In genomic region chr19:991174-991931, GRCh38 we compare ENCODE assay signal across 8 cellular contexts. TPM values are rescaled to one million over a fixed set of nuclear protein-coding genes. Genes with fewer than 3 reads are reported as not detected.
DNase-seq lines count a peak whose midpoint lies in the region; ATAC-seq and TF ChIP-seq lines count a peak whose summit lies in the region.

No MANE protein-coding gene starts in this region.

- peaks cover 43% of the 10 kb centered on the region for H3K36me3 Mint-ChIP-seq in activated B cell treated with CpG ODN at 0.5 μM for 24 hours (ENCODE audit: low read depth)
- H3K36me3 Mint-ChIP-seq in central memory CD8-positive, alpha-beta T cell (ENCODE audit: insufficient read depth), result peaks cover 13% of the 10 kb centered on the region

- intact Hi-C loops in activated B cell treated with CpG ODN at 0.5 μM for 24 hours (cut with micrococcal nuclease), result no loop called here

- H3K27me3 Mint-ChIP-seq in activated B cell treated with CpG ODN at 0.5 μM for 24 hours, result peaks cover 1% of the 10 kb centered on the region
- H3K27me3 Mint-ChIP-seq in central memory CD8-positive, alpha-beta T cell, result no peaks in the 10 kb centered on the region

- DNase-seq in GM20000 (ENCODE audit: low spot score) (peak; percentile 78), activated B cell treated with CpG ODN at 0.5 μM for 24 hours (no peak), GOT3 (lab: John Stamatoyannopoulos, UW) (no peak)
- no peak for DNase-seq in central memory CD8-positive, alpha-beta T cell (ENCODE audit: low spot score in 2 of 2)
- peak in 3 of 4 experiments; percentile 44 to 59 (median 58) for DNase-seq in stimulated activated CD4-positive, alpha-beta T cell treated with anti-CD3 and anti-CD28 coated beads, Interleukin-1b, Interleukin-23, amount 100 ng/mL, for 24 hours (ENCODE audit: low read depth in 4 of 4, low spot score in 1 of 4)

- peaks cover 4% of the 10 kb centered on the region for H3K4me1 Mint-ChIP-seq in activated B cell treated with CpG ODN at 0.5 μM for 24 hours
- H3K4me1 Mint-ChIP-seq in central memory CD8-positive, alpha-beta T cell, result peaks cover 12% of the 10 kb centered on the region

- no peak for TF ChIP-seq CTCF in GM20000 (IDR thresholded peaks at IDR 0.05; ENCODE audit: extremely low read depth, missing control alignments)
- no peak for TF ChIP-seq CTCF in activated B cell treated with CpG ODN at 0.5 μM for 24 hours (IDR thresholded peaks at IDR 0.05)

- H3K4me3 Mint-ChIP-seq in activated B cell treated with CpG ODN at 0.5 μM for 24 hours, result no peak overlapping the region
- H3K4me3 Mint-ChIP-seq in central memory CD8-positive, alpha-beta T cell, result no peak overlapping the region

- POLR2A ChIA-PET in activated B cell treated with CpG ODN at 0.5 μM for 24 hours (lab: Charles Lee), result interaction anchor here (0.6 kb wide), 1 partner anchor 86 kb away, joined by 4 read pairs; no protein-coding TSS in a partner anchor

- no peak overlapping the region for H3K27ac Mint-ChIP-seq in activated B cell treated with CpG ODN at 0.5 μM for 24 hours
- H3K27ac Mint-ChIP-seq in central memory CD8-positive, alpha-beta T cell (ENCODE audit: low read depth), result peak overlapping the region; percentile 10

- CTCF ChIA-PET in activated B cell treated with CpG ODN at 0.5 μM for 24 hours (lab: Charles Lee), result no interaction called here

- ATAC-seq in activated B cell treated with CpG ODN at 0.5 μM for 24 hours (ENCODE audit: low read depth), result peak; percentile 67
- peak; percentile 45 for ATAC-seq in central memory CD8-positive, alpha-beta T cell (replicated peaks; ENCODE audit: extremely low read depth, poor library complexity, severe bottlenecking)
- no peak for ATAC-seq in GM21515 (IDR thresholded peaks at IDR 0.05; ENCODE audit: unreplicated experiment)
- no peak for ATAC-seq in HG03432 (IDR thresholded peaks at IDR 0.05; ENCODE audit: unreplicated experiment)
- ATAC-seq in HG02852 (IDR thresholded peaks at IDR 0.05; ENCODE audit: unreplicated experiment), result no peak

- no peaks in the 10 kb centered on the region for H3K9me3 Mint-ChIP-seq in activated B cell treated with CpG ODN at 0.5 μM for 24 hours
- no peaks in the 10 kb centered on the region for H3K9me3 Mint-ChIP-seq in central memory CD8-positive, alpha-beta T cell

RNA-seq across cellular contexts. Expression of gene WDR18, which starts 7.2 kb away (rescaled TPM):
- total RNA-seq in activated B cell treated with CpG ODN at 0.5 μM for 24 hours, result 66.5 and 84.7 TPM in 2 replicates

RNA-seq across cellular contexts. Expression of gene GRIN3B, which starts 8.9 kb away (rescaled TPM):
- 0.11 TPM in 1 of 2 replicates, not detected in the other for total RNA-seq in activated B cell treated with CpG ODN at 0.5 μM for 24 hours

RNA-seq across cellular contexts. Expression of gene TMEM259, which starts 29.6 kb away (rescaled TPM):
- total RNA-seq in activated B cell treated with CpG ODN at 0.5 μM for 24 hours, result 223 and 257 TPM in 2 replicates

RNA-seq across cellular contexts. Expression of gene RNU6-2, which starts 30.0 kb away (rescaled TPM):
- total RNA-seq in activated B cell treated with CpG ODN at 0.5 μM for 24 hours, result not detected in 2 replicates

RNA-seq across cellular contexts. Expression of gene CNN2, which starts 35.1 kb away (rescaled TPM):
- total RNA-seq in activated B cell treated with CpG ODN at 0.5 μM for 24 hours, result 352 and 371 TPM in 2 replicates

Comparison
In these comparisons a context has a peak if more than half of its experiments do, and no peak if none do; other contexts are left out.
1. DNase-seq: peak in GM20000 (single experiment) and stimulated activated CD4-positive, alpha-beta T cell treated with anti-CD3 and anti-CD28 coated beads, Interleukin-1b, Interleukin-23, amount 100 ng/mL, for 24 hours (3 of 4); none in activated B cell treated with CpG ODN at 0.5 μM for 24 hours (single experiment), central memory CD8-positive, alpha-beta T cell (0 of 2) and GOT3 (single experiment).
2. ATAC-seq: peak in activated B cell treated with CpG ODN at 0.5 μM for 24 hours (single experiment) and central memory CD8-positive, alpha-beta T cell (single experiment); none in GM21515 (single experiment), HG03432 (single experiment) and HG02852 (single experiment).